Comparison of ENCODE assay signal across 24 cellular contexts in genomic region chr4:82235346-82235745, GRCh38.
"Had no signal": no experiment of that assay in that cellular context is flagged by ENCODE, and none has a peak within 500 bp of the region (broad histone marks: within the 10 kb centered on the region; RNA-seq: fewer than 3 reads in every experiment).

No MANE protein-coding gene starts in this region.

- ATAC-seq: effector memory CD8-positive, alpha-beta T cell; esophagus mucosa; foreskin keratinocyte; gastrocnemius medialis; gastroesophageal sphincter; heart left ventricle; heart right ventricle had no signal

- DNase-seq: colonic mucosa; cortex of kidney; dermis blood vessel endothelial cell; dorsolateral prefrontal cortex; effector CD4-positive, alpha-beta T cell; effector CD8-positive, alpha-beta T cell; effector memory CD4-positive, alpha-beta T cell; effector memory CD8-positive, alpha-beta T cell; endodermal cell; erythroblast; esophagus squamous epithelium; foreskin fibroblast; foreskin keratinocyte; foreskin melanocyte; gastrocnemius medialis; glutamatergic neuron; head of caudate nucleus; heart left ventricle; heart right ventricle had no signal

- H3K9me3 ChIP-seq: colonic mucosa, esophagus muscularis mucosa, esophagus squamous epithelium, gastrocnemius medialis, gastroesophageal sphincter had no signal

- H3K27ac ChIP-seq: colonic mucosa, coronary artery, dorsolateral prefrontal cortex, epithelial cell of prostate, esophagus muscularis mucosa, esophagus squamous epithelium, foreskin keratinocyte, gastrocnemius medialis, gastroesophageal sphincter, heart left ventricle, heart right ventricle had no signal

- H3K27me3 ChIP-seq: colonic mucosa, dorsolateral prefrontal cortex, esophagus muscularis mucosa, esophagus squamous epithelium, foreskin keratinocyte, gastrocnemius medialis, gastroesophageal sphincter, heart left ventricle, heart right ventricle had no signal

- H3K36me3 ChIP-seq: colonic mucosa, esophagus muscularis mucosa, esophagus squamous epithelium, gastrocnemius medialis, gastroesophageal sphincter, heart left ventricle, heart right ventricle had no signal

- H3K4me1 ChIP-seq: colonic mucosa, esophagus muscularis mucosa, esophagus squamous epithelium, gastrocnemius medialis, gastroesophageal sphincter, heart left ventricle, heart right ventricle had no signal

- H3K4me3 ChIP-seq: colonic mucosa, coronary artery, dorsolateral prefrontal cortex, esophagus muscularis mucosa, esophagus squamous epithelium, gastrocnemius medialis, gastroesophageal sphincter, heart left ventricle, heart right ventricle had no signal
